Comparison of ENCODE assay signal across 21 cellular contexts in genomic region chr2:241657851-241658254, GRCh38. TPM values are rescaled to one million over a fixed set of nuclear protein-coding genes. Genes with fewer than 3 reads are reported as not detected.
DNase-seq lines count a peak whose midpoint lies in the region; ATAC-seq, FAIRE-seq and TF ChIP-seq lines count a peak whose summit lies in the region.
"Had no signal": no experiment of that assay in that cellular context is flagged by ENCODE, and none has a peak within 500 bp of the region (broad histone marks: within the 10 kb centered on the region; RNA-seq: fewer than 3 reads in every experiment).

No MANE protein-coding gene starts in this region.

- TF ChIP-seq RAD21 in HepG2 (CRISPR knock-in tag; IDR thresholded peaks at IDR 0.05), result no peak

- peaks cover 44% of the 10 kb centered on the region for H3K36me3 Mint-ChIP-seq in endothelial cell (ENCODE audit: low read depth, unreplicated experiment)

- no peak overlapping the region for H3K4me2 ChIP-seq in HepG2 (ENCODE audit: low read depth, low read length)

- no peak for TF ChIP-seq EP300 in HepG2 (IDR thresholded peaks at IDR 0.05; ENCODE audit: low read depth in 2 of 2, low read length in 2 of 2)
- no peak for TF ChIP-seq EP300 in HepG2 (CRISPR knock-in tag; IDR thresholded peaks at IDR 0.05; ENCODE audit: borderline replicate concordance)

- H3K27ac ChIP-seq in HepG2 (ENCODE audit: extremely low read length, insufficient read depth, low read length), result no peak overlapping the region
- no peak overlapping the region for H3K27ac ChIP-seq in right lobe of liver

- TF ChIP-seq POLR2A in HepG2 (IDR thresholded peaks at IDR 0.05; ENCODE audit: insufficient read depth in 1 of 2, low read depth in 2 of 2, low read length in 2 of 2) (no peak), right lobe of liver (IDR thresholded peaks at IDR 0.05) (no peak)

- H3K4me3 Mint-ChIP-seq in endothelial cell (ENCODE audit: unreplicated experiment), result no peak overlapping the region
- H3K4me3 Mint-ChIP-seq: CD8-positive, alpha-beta T cell had no signal

- no peaks in the 10 kb centered on the region for H3K9me3 Mint-ChIP-seq in endothelial cell (ENCODE audit: unreplicated experiment)
- H3K9me3 Mint-ChIP-seq: CD8-positive, alpha-beta T cell had no signal

- no peaks in the 10 kb centered on the region for H3K9me3 ChIP-seq in HepG2 (ENCODE audit: low read length)
- H3K9me3 ChIP-seq in right lobe of liver, result no peaks in the 10 kb centered on the region
- H3K9me3 ChIP-seq: BLaER1 treated with 17β-estradiol and CSF1 and Interleukin-3, amounts not matched to agents 10 nM and 100 nM; MG63 had no signal

- TF ChIP-seq CTCF in HepG2 (CRISPR knock-in tag; IDR thresholded peaks at IDR 0.05), result no peak
- TF ChIP-seq CTCF in right lobe of liver (IDR thresholded peaks at IDR 0.05), result no peak
- TF ChIP-seq CTCF in endothelial cell (IDR thresholded peaks at IDR 0.05; ENCODE audit: unreplicated experiment), result no peak

- H4K20me1 ChIP-seq in HepG2 (ENCODE audit: insufficient read depth, low read length), result no peaks in the 10 kb centered on the region; the same call in 1 of the 2 replicates

- H3K27me3 Mint-ChIP-seq in endothelial cell (ENCODE audit: unreplicated experiment), result peaks cover 4% of the 10 kb centered on the region

- no peak overlapping the region for H2AFZ ChIP-seq in HepG2 (ENCODE audit: low read length)

- peaks cover 7% of the 10 kb centered on the region for H3K79me2 ChIP-seq in HepG2 (ENCODE audit: insufficient read depth, low read length)

- BruUV-seq in HepG2 (replicated peaks; lab: Mats Ljungman, UMichigan), result no TSS peak

- no peak for FAIRE-seq in HepG2 (lab: Jason Lieb, UNC)
- FAIRE-seq: GM12891 had no signal

- WGBS in HepG2 (ENCODE audit: low lambda C conversion rate), result 94% methylated on average over 13 of the region's 14 CpGs
- 83% methylated on average over 5 of the region's 14 CpGs for WGBS in right lobe of liver (ENCODE audit: insufficient coverage, low coverage, low lambda C conversion rate, missing lambda C conversion rate)

- no peaks in the 10 kb centered on the region for H3K27me3 ChIP-seq in HepG2 (ENCODE audit: control insufficient read depth in 1 of 2, insufficient read depth in 2 of 2, low read length in 2 of 2)
- H3K27me3 ChIP-seq in right lobe of liver, result no peaks in the 10 kb centered on the region
- H3K27me3 ChIP-seq: BLaER1 treated with 17β-estradiol and CSF1 and Interleukin-3, amounts not matched to agents 10 nM and 100 nM; MG63 had no signal

- POLR2A ChIA-PET in HepG2 (lab: Yijun Ruan, JAX), result interaction anchor here (2.2 kb wide), 1 partner anchor 12 kb away, joined by 12 read pairs; no protein-coding TSS in a partner anchor

- H3K4me3 ChIP-seq in HepG2 (replicated peaks in 1 of 3; ENCODE audit: insufficient read depth in 1 of 3, low read depth in 2 of 3, low read length in 3 of 3) (no peak overlapping the region), right lobe of liver (no peak overlapping the region)
- H3K4me3 ChIP-seq: BLaER1 treated with 17β-estradiol and CSF1 and Interleukin-3, amounts not matched to agents 10 nM and 100 nM; MG63 had no signal

- CTCF ChIA-PET in HepG2 (lab: Yijun Ruan, JAX; ENCODE audit: low intra/inter-chr PET ratio, low total read pairs), result interaction anchor here (1.5 kb wide), 1 partner anchor 62 kb away, joined by 3 read pairs; no protein-coding TSS in a partner anchor

- intact Hi-C loops in HepG2 (cut with micrococcal nuclease; ENCODE audit: unreplicated experiment) (no loop called here), right lobe of liver (cut with DNase I) (no loop called here)

- DNase-seq in HepG2 (ENCODE audit: low spot score) (no peak), right lobe of liver (no peak), endothelial cell (ENCODE audit: low spot score) (no peak), NCI-H2029 (lab: John Stamatoyannopoulos, UW) (no peak), UCSD-AML1 (lab: John Stamatoyannopoulos, UW; ENCODE audit: unreplicated experiment) (no peak), EL (no peak)
- DNase-seq: 8988T; CD8-positive, alpha-beta T cell; DND-41; GOT3; MG63; NCI-H1048; NCI-H1417 treated with DMSO at 0.1 percent for 48 hours; NCI-H187; NCI-H2107; NCI-H446 treated with DMSO at 0.1 percent for 48 hours; NCI-H526 treated with DMSO at 0.1 percent for 48 hours; PC-3; SHP77 had no signal

- ATAC-seq in HepG2 (no peak), right lobe of liver (no peak)
- ATAC-seq: CD8-positive, alpha-beta T cell; PC-3 had no signal

- in situ Hi-C loops in HepG2 (cut with HindIII; ENCODE audit: extremely low pct_ligation_motif_present, low pct_unique_long_range_greater_than_20kb), result loop anchor here (5.0 kb wide), 1 partner anchor 106 kb away; no protein-coding TSS in a partner anchor

- H3K36me3 ChIP-seq in HepG2 (replicated peaks in 1 of 2; ENCODE audit: control insufficient read depth in 1 of 2, insufficient read depth in 2 of 2, low read length in 2 of 2) (peaks cover 41 to 73% of the 10 kb centered on the region in 2 experiments), right lobe of liver (peaks cover 0 to 33% (median 9%) of the 10 kb centered on the region in 4 donors)

- H3K9ac ChIP-seq in HepG2 (ENCODE audit: insufficient read depth, low read depth, low read length), result no peak overlapping the region

- peak overlapping the region; percentile 32 for H3K27ac Mint-ChIP-seq in endothelial cell (ENCODE audit: unreplicated experiment)

- H3K4me1 Mint-ChIP-seq in endothelial cell (ENCODE audit: unreplicated experiment), result no peaks in the 10 kb centered on the region

- H3K4me1 ChIP-seq in HepG2 (ENCODE audit: insufficient read depth, low read length) (peaks cover 13% of the 10 kb centered on the region), right lobe of liver (no peaks in the 10 kb centered on the region)

RNA-seq across cellular contexts. Expression of gene ATG4B, which starts 20.4 kb away (rescaled TPM):
- total RNA-seq in HepG2 (2016; rRNA removed; fragmentation: Illumina TruSeq; extraction: Trizol) (95.5 and 96.3 TPM in 2 replicates), right lobe of liver (10 to 100 TPM; 20.6 to 49.8 (median 39.3) TPM), endothelial cell (ENCODE audit: unreplicated experiment) (124 TPM)
- 36.7 and 38.3 TPM in 2 replicates for total RNA-seq in HepG2 (2016; cell fraction: cytosol; rRNA removed; fragmentation: Illumina TruSeq; extraction: Trizol; ENCODE audit: low read depth)
- 89.4 and 100 TPM in 2 replicates for total RNA-seq in HepG2 (2016; cell fraction: insoluble cytoplasmic fraction; rRNA removed; fragmentation: Illumina TruSeq; extraction: Trizol)
- total RNA-seq in HepG2 (2016; cell fraction: membrane; rRNA removed; fragmentation: Illumina TruSeq; extraction: Trizol), result 29.3 and 29.5 TPM in 2 replicates
- 81.6 and 83.5 TPM in 2 replicates for total RNA-seq in HepG2 (2016; cell fraction: nucleus; rRNA removed; fragmentation: Illumina TruSeq; extraction: Trizol)
- 239 and 300 TPM in 2 replicates for polyA plus RNA-seq in HepG2 (2011; rRNA removed)
- 143 and 145 TPM in 2 replicates for polyA plus RNA-seq in HepG2 (2011; cell fraction: cytosol; rRNA removed)
- polyA plus RNA-seq in HepG2 (2011; cell fraction: nucleus; rRNA removed), result 1,044 and 1,316 TPM in 2 replicates
- polyA plus RNA-seq in HepG2 (2012), result 190 and 212 TPM in 2 replicates
- polyA plus RNA-seq in HepG2 (2016; cell fraction: cytosol; fragmentation: Illumina TruSeq; extraction: Trizol; ENCODE audit: low read depth), result 14.7 and 15.7 TPM in 2 replicates
- 75.1 and 104 TPM in 2 replicates for polyA plus RNA-seq in HepG2 (2016; cell fraction: insoluble cytoplasmic fraction; fragmentation: Illumina TruSeq; extraction: Trizol; ENCODE audit: low read depth)
- 19.2 and 21.6 TPM in 2 replicates for polyA plus RNA-seq in HepG2 (2016; cell fraction: membrane; fragmentation: Illumina TruSeq; extraction: Trizol; ENCODE audit: low read depth)
- polyA plus RNA-seq in HepG2 (2016; cell fraction: nucleus; fragmentation: Illumina TruSeq; extraction: Trizol; ENCODE audit: insufficient read depth, low read depth), result 244 TPM in 2 replicates
- polyA minus RNA-seq in HepG2 (2011; rRNA and poly(A)+ RNA removed; ENCODE audit: low replicate concordance), result 85.8 and 275 TPM in 2 replicates
- 75.1 and 78.1 TPM in 2 replicates for polyA minus RNA-seq in HepG2 (2011; cell fraction: cytosol; rRNA and poly(A)+ RNA removed)
- polyA minus RNA-seq in HepG2 (2011; cell fraction: nucleus; rRNA and poly(A)+ RNA removed), result 203 and 244 TPM in 2 replicates

RNA-seq across cellular contexts. Expression of gene THAP4, which starts 20.9 kb away (rescaled TPM):
- total RNA-seq in HepG2 (2016; rRNA removed; fragmentation: Illumina TruSeq; extraction: Trizol), result 68.2 and 75.7 TPM in 2 replicates
- total RNA-seq in HepG2 (2016; cell fraction: cytosol; rRNA removed; fragmentation: Illumina TruSeq; extraction: Trizol; ENCODE audit: low read depth), result 133 and 143 TPM in 2 replicates
- 59.6 and 76.6 TPM in 2 replicates for total RNA-seq in HepG2 (2016; cell fraction: insoluble cytoplasmic fraction; rRNA removed; fragmentation: Illumina TruSeq; extraction: Trizol)
- 167 and 184 TPM in 2 replicates for total RNA-seq in HepG2 (2016; cell fraction: membrane; rRNA removed; fragmentation: Illumina TruSeq; extraction: Trizol)
- total RNA-seq in HepG2 (2016; cell fraction: nucleus; rRNA removed; fragmentation: Illumina TruSeq; extraction: Trizol), result 30.7 and 35.8 TPM in 2 replicates
- polyA plus RNA-seq in HepG2 (2011; rRNA removed), result 59.7 and 70.2 TPM in 2 replicates
- polyA plus RNA-seq in HepG2 (2011; cell fraction: cytosol; rRNA removed), result 54.6 and 83.4 TPM in 2 replicates
- 44.5 and 45.2 TPM in 2 replicates for polyA plus RNA-seq in HepG2 (2011; cell fraction: nucleus; rRNA removed)
- polyA plus RNA-seq in HepG2 (2012), result 52.8 and 71.5 TPM in 2 replicates
- polyA plus RNA-seq in HepG2 (2016; cell fraction: cytosol; fragmentation: Illumina TruSeq; extraction: Trizol; ENCODE audit: low read depth), result 151 and 156 TPM in 2 replicates
- polyA plus RNA-seq in HepG2 (2016; cell fraction: insoluble cytoplasmic fraction; fragmentation: Illumina TruSeq; extraction: Trizol; ENCODE audit: low read depth), result 70.7 and 84.7 TPM in 2 replicates
- polyA plus RNA-seq in HepG2 (2016; cell fraction: membrane; fragmentation: Illumina TruSeq; extraction: Trizol; ENCODE audit: low read depth), result 183 and 195 TPM in 2 replicates
- 54.6 and 58.8 TPM in 2 replicates for polyA plus RNA-seq in HepG2 (2016; cell fraction: nucleus; fragmentation: Illumina TruSeq; extraction: Trizol; ENCODE audit: insufficient read depth, low read depth)
- polyA minus RNA-seq in HepG2 (2011; rRNA and poly(A)+ RNA removed; ENCODE audit: low replicate concordance), result 38.3 and 105 TPM in 2 replicates
- 40.5 and 45.2 TPM in 2 replicates for polyA minus RNA-seq in HepG2 (2011; cell fraction: cytosol; rRNA and poly(A)+ RNA removed)
- polyA minus RNA-seq in HepG2 (2011; cell fraction: nucleus; rRNA and poly(A)+ RNA removed), result 18.9 and 20.6 TPM in 2 replicates
- 10 to 100 TPM; 22.1 to 39.2 (median 25.0) TPM for total RNA-seq in right lobe of liver
- 42.5 TPM for total RNA-seq in endothelial cell (ENCODE audit: unreplicated experiment)

RNA-seq across cellular contexts. Expression of gene DTYMK, which starts 28.8 kb away (rescaled TPM):
- total RNA-seq in HepG2 (2016; rRNA removed; fragmentation: Illumina TruSeq; extraction: Trizol), result 124 and 134 TPM in 2 replicates
- 63.0 and 77.3 TPM in 2 replicates for total RNA-seq in HepG2 (2016; cell fraction: cytosol; rRNA removed; fragmentation: Illumina TruSeq; extraction: Trizol; ENCODE audit: low read depth)
- 125 and 130 TPM in 2 replicates for total RNA-seq in HepG2 (2016; cell fraction: insoluble cytoplasmic fraction; rRNA removed; fragmentation: Illumina TruSeq; extraction: Trizol)
- 99.9 and 116 TPM in 2 replicates for total RNA-seq in HepG2 (2016; cell fraction: membrane; rRNA removed; fragmentation: Illumina TruSeq; extraction: Trizol)
- total RNA-seq in HepG2 (2016; cell fraction: nucleus; rRNA removed; fragmentation: Illumina TruSeq; extraction: Trizol), result 56.0 and 67.3 TPM in 2 replicates
- polyA plus RNA-seq in HepG2 (2011; rRNA removed), result 39.5 and 57.5 TPM in 2 replicates
- 30.6 and 53.2 TPM in 2 replicates for polyA plus RNA-seq in HepG2 (2011; cell fraction: cytosol; rRNA removed)
- 36.9 and 39.6 TPM in 2 replicates for polyA plus RNA-seq in HepG2 (2011; cell fraction: nucleus; rRNA removed)
- polyA plus RNA-seq in HepG2 (2012), result 29.8 and 41.3 TPM in 2 replicates
- 57.1 and 73.3 TPM in 2 replicates for polyA plus RNA-seq in HepG2 (2016; cell fraction: cytosol; fragmentation: Illumina TruSeq; extraction: Trizol; ENCODE audit: low read depth)
- 98.3 and 102 TPM in 2 replicates for polyA plus RNA-seq in HepG2 (2016; cell fraction: insoluble cytoplasmic fraction; fragmentation: Illumina TruSeq; extraction: Trizol; ENCODE audit: low read depth)
- 74.9 and 82.8 TPM in 2 replicates for polyA plus RNA-seq in HepG2 (2016; cell fraction: membrane; fragmentation: Illumina TruSeq; extraction: Trizol; ENCODE audit: low read depth)
- polyA plus RNA-seq in HepG2 (2016; cell fraction: nucleus; fragmentation: Illumina TruSeq; extraction: Trizol; ENCODE audit: insufficient read depth, low read depth), result 101 and 105 TPM in 2 replicates
- polyA minus RNA-seq in HepG2 (2011; rRNA and poly(A)+ RNA removed; ENCODE audit: low replicate concordance), result 26.4 and 34.1 TPM in 2 replicates
- polyA minus RNA-seq in HepG2 (2011; cell fraction: cytosol; rRNA and poly(A)+ RNA removed), result 11.1 and 15.5 TPM in 2 replicates
- polyA minus RNA-seq in HepG2 (2011; cell fraction: nucleus; rRNA and poly(A)+ RNA removed), result 13.2 and 17.9 TPM in 2 replicates
- total RNA-seq in right lobe of liver, result 10 to 100 TPM in 5 of 6 experiments, 1 to 10 TPM in 1; 9.9 to 21.5 (median 10.4) TPM
- total RNA-seq in endothelial cell (ENCODE audit: unreplicated experiment), result 42.3 TPM

RNA-seq across cellular contexts. Expression of gene ING5, which starts 44.0 kb away (rescaled TPM):
- total RNA-seq in HepG2 (2016; rRNA removed; fragmentation: Illumina TruSeq; extraction: Trizol), result 56.7 and 61.9 TPM in 2 replicates
- total RNA-seq in HepG2 (2016; cell fraction: cytosol; rRNA removed; fragmentation: Illumina TruSeq; extraction: Trizol; ENCODE audit: low read depth), result 33.4 and 40.8 TPM in 2 replicates
- 56.8 and 63.9 TPM in 2 replicates for total RNA-seq in HepG2 (2016; cell fraction: insoluble cytoplasmic fraction; rRNA removed; fragmentation: Illumina TruSeq; extraction: Trizol)
- total RNA-seq in HepG2 (2016; cell fraction: membrane; rRNA removed; fragmentation: Illumina TruSeq; extraction: Trizol), result 47.0 and 50.8 TPM in 2 replicates
- total RNA-seq in HepG2 (2016; cell fraction: nucleus; rRNA removed; fragmentation: Illumina TruSeq; extraction: Trizol), result 51.6 and 62.1 TPM in 2 replicates
- 71.9 and 86.9 TPM in 2 replicates for polyA plus RNA-seq in HepG2 (2011; rRNA removed)
- 79.8 and 81.8 TPM in 2 replicates for polyA plus RNA-seq in HepG2 (2011; cell fraction: cytosol; rRNA removed)
- polyA plus RNA-seq in HepG2 (2011; cell fraction: nucleus; rRNA removed), result 137 and 149 TPM in 2 replicates
- 47.2 and 55.2 TPM in 2 replicates for polyA plus RNA-seq in HepG2 (2012)
- 25.6 and 28.6 TPM in 2 replicates for polyA plus RNA-seq in HepG2 (2016; cell fraction: cytosol; fragmentation: Illumina TruSeq; extraction: Trizol; ENCODE audit: low read depth)
- 56.0 and 56.2 TPM in 2 replicates for polyA plus RNA-seq in HepG2 (2016; cell fraction: insoluble cytoplasmic fraction; fragmentation: Illumina TruSeq; extraction: Trizol; ENCODE audit: low read depth)
- 51.0 and 51.1 TPM in 2 replicates for polyA plus RNA-seq in HepG2 (2016; cell fraction: membrane; fragmentation: Illumina TruSeq; extraction: Trizol; ENCODE audit: low read depth)
- polyA plus RNA-seq in HepG2 (2016; cell fraction: nucleus; fragmentation: Illumina TruSeq; extraction: Trizol; ENCODE audit: insufficient read depth, low read depth), result 128 and 130 TPM in 2 replicates
- 31.8 and 64.1 TPM in 2 replicates for polyA minus RNA-seq in HepG2 (2011; rRNA and poly(A)+ RNA removed; ENCODE audit: low replicate concordance)
- polyA minus RNA-seq in HepG2 (2011; cell fraction: cytosol; rRNA and poly(A)+ RNA removed), result 18.9 and 34.5 TPM in 2 replicates
- 55.4 and 70.4 TPM in 2 replicates for polyA minus RNA-seq in HepG2 (2011; cell fraction: nucleus; rRNA and poly(A)+ RNA removed)
- 10 to 100 TPM in 5 of 6 experiments, 1 to 10 TPM in 1; 8.2 to 20.3 (median 13.0) TPM for total RNA-seq in right lobe of liver
- 19.9 TPM for total RNA-seq in endothelial cell (ENCODE audit: unreplicated experiment)
